Comparison of ENCODE assay signal across 11 cellular contexts in the genomic region with DNA sequence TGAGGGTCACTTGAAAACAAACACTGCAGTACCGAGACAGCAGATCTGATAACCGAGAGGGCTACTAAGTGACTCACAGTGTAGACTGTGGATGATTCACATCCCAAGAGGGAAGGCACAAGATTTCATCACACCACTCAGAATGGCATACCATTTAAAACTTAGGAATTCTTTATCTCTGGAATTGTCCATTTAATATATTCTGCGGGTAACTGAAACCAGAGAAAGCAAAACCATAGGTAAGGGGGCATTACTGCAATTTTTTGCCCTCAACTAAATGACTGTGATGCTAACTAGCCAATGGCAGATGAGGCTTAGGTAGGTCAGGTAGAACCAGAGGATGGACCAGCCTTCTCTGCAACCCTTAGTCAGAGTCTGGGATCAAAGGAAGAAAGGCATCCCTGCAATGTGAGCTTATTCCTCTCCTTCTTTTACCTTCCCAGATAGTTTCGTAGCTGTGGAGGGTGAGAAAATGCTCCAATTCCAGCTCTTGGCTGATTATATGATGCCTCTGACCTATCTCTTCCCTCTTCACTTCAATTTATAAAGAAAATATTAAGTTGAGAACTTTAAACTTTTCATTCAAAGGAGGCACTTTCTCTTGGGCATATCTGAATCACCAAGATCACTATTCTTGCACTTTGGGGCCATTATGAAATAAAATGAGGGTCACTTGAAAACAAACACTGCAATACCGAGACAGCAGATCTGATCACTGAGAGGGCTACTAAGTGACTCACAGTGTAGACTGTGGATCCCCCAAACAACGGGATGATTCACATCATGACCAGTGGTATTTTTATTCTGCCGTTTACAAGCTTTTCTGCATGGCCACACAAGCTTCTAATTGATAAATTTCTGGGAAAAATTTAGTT. TPM values are rescaled to one million over a fixed set of nuclear protein-coding genes. Genes with fewer than 3 reads are reported as not detected.
DNase-seq lines count a peak whose midpoint lies in the region; ATAC-seq and TF ChIP-seq lines count a peak whose summit lies in the region.
"Had no signal": no experiment of that assay in that cellular context is flagged by ENCODE, and none has a peak within 500 bp of the region (broad histone marks: within the 10 kb centered on the region; RNA-seq: fewer than 3 reads in every experiment).

No MANE protein-coding gene starts in this region.

- CTCF ChIA-PET in AG04449 (lab: Yijun Ruan, JAX) (interaction anchor here (0.5 to 2.3 kb wide), 8 partner anchors 9 to 161 kb away, joined by 3 to 12 read pairs (median 3); no protein-coding TSS in a partner anchor), mammary epithelial cell (lab: Charles Lee; ENCODE audit: low non-redundant PET) (no interaction called here)

- no peaks in the 10 kb centered on the region for H3K9me3 ChIP-seq in mammary epithelial cell (replicated peaks; ENCODE audit: insufficient read depth, low read length)

- peaks cover 19% of the 10 kb centered on the region for H3K4me1 ChIP-seq in mammary epithelial cell (ENCODE audit: insufficient read depth, low read length)

- H3K79me2 ChIP-seq in mammary epithelial cell (ENCODE audit: insufficient read depth, low read length), result no peaks in the 10 kb centered on the region

- 50% methylated on average over 7 of the region's 7 CpGs for WGBS in mammary epithelial cell (ENCODE audit: low coverage, missing lambda C conversion rate)

- no peak overlapping the region for H3K9ac ChIP-seq in mammary epithelial cell (ENCODE audit: insufficient read depth, low read length)

- peak overlapping the region; percentile 73 for H3K27ac ChIP-seq in mammary epithelial cell (ENCODE audit: insufficient read depth, low read depth, low read length)

- dilution Hi-C loops in mammary epithelial cell (cut with HindIII; ENCODE audit: low sequenced_read_pairs), result no loop called here

- H3K36me3 ChIP-seq in mammary epithelial cell (ENCODE audit: insufficient read depth, low read length) (no peaks in the 10 kb centered on the region), kidney epithelial cell (ENCODE audit: control insufficient read depth, insufficient read depth, low read length) (no peaks in the 10 kb centered on the region)

- DNase-seq in AG04449 (ENCODE audit: low read depth, low spot score) (peak; percentile 67), LoVo (ENCODE audit: low spot score) (peak; percentile 36), mammary epithelial cell (peak; percentile 84), kidney epithelial cell (ENCODE audit: low read depth) (peak; percentile 65), RPMI8226 (no peak), occipital lobe (lab: John Stamatoyannopoulos, UW) (no peak), NCI-H345 treated with DMSO at 0.1 percent for 48 hours (lab: John Stamatoyannopoulos, UW; ENCODE audit: unreplicated experiment) (no peak)
- DNase-seq: activated CD8-positive, alpha-beta memory T cell treated with anti-CD3 and anti-CD28 coated beads, Interleukin-2, amount 50 U/mL, for 48 hours; CD4-positive, CD25-positive, alpha-beta regulatory T cell had no signal

- H3K4me2 ChIP-seq in mammary epithelial cell (ENCODE audit: insufficient read depth, low read depth, low read length), result peak overlapping the region; percentile 74

- peak overlapping the region; percentile 11 for H2AFZ ChIP-seq in mammary epithelial cell (ENCODE audit: low read depth, low read length)

- H3K27me3 ChIP-seq in mammary epithelial cell (ENCODE audit: insufficient read depth, low read length), result no peaks in the 10 kb centered on the region
- no peaks in the 10 kb centered on the region for H3K27me3 ChIP-seq in kidney epithelial cell (ENCODE audit: control insufficient read depth, insufficient read depth, low read length)

- in situ Hi-C loops in mammary epithelial cell (cut with MboI; ENCODE audit: low sequenced_read_pairs in 2 of 2), result loop anchor here in 1 of 2 donors (25.0 kb wide), 1 partner anchor 376 kb away; a partner anchor contains a TSS

- ATAC-seq in HG03565 (IDR thresholded peaks at IDR 0.05; ENCODE audit: unreplicated experiment), result no peak

- POLR2A ChIA-PET in AG04449 (lab: Yijun Ruan, JAX), result interaction anchor here (1.8 kb wide), 1 partner anchor 66 kb away, joined by 6 read pairs; a partner anchor contains a TSS

- TF ChIP-seq CTCF in AG04449 (IDR thresholded peaks at IDR 0.05; ENCODE audit: insufficient read depth, low read length, missing control alignments) (no peak), mammary epithelial cell (conservative IDR thresholded peaks at IDR 0.05 in 1 of 2, IDR thresholded peaks at IDR 0.05 in 1 of 2; ENCODE audit: extremely low read depth in 1 of 2, insufficient read depth in 1 of 2, low read depth in 1 of 2, low read length in 2 of 2) (no peak), kidney epithelial cell (IDR thresholded peaks at IDR 0.05; ENCODE audit: insufficient read depth, low read length, poor library complexity, severe bottlenecking) (no peak)

- BruUV-seq in mammary epithelial cell (replicated peaks; lab: Mats Ljungman, UMichigan), result no TSS peak

- no peaks in the 10 kb centered on the region for H4K20me1 ChIP-seq in mammary epithelial cell (ENCODE audit: insufficient read depth, low read length)

- H3K4me3 ChIP-seq in AG04449 (ENCODE audit: low read depth, low read length) (no peak overlapping the region), mammary epithelial cell (replicated peaks in 1 of 3; ENCODE audit: insufficient read depth in 1 of 3, low read depth in 2 of 3, low read length in 3 of 3) (no peak overlapping the region), kidney epithelial cell (ENCODE audit: low read depth, low read length) (no peak overlapping the region)

- intact Hi-C loops in mammary epithelial cell (cut with micrococcal nuclease), result loop anchor here (5.0 kb wide), 1 partner anchor 34 kb away; a partner anchor contains a TSS

RNA-seq across cellular contexts. Expression of a gene that starts 6.8 kb away (rescaled TPM):
- total RNA-seq in mammary epithelial cell (not detected), kidney epithelial cell (not detected in 2 replicates), occipital lobe (not detected)
- polyA plus RNA-seq in mammary epithelial cell, result not detected
- polyA minus RNA-seq in mammary epithelial cell, result not detected
- total RNA-seq: CD4-positive, CD25-positive, alpha-beta regulatory T cell had no signal
- polyA plus RNA-seq: CD4-positive, CD25-positive, alpha-beta regulatory T cell had no signal

RNA-seq across cellular contexts. Expression of a gene that starts 22.6 kb away (rescaled TPM):
- total RNA-seq in mammary epithelial cell (under 1 TPM in 1 of 2 donors, not detected in 1; 0.17 TPM), kidney epithelial cell (not detected in 2 replicates), occipital lobe (not detected)
- not detected for polyA plus RNA-seq in mammary epithelial cell
- not detected for polyA minus RNA-seq in mammary epithelial cell
- total RNA-seq: CD4-positive, CD25-positive, alpha-beta regulatory T cell; mesenteric fat pad had no signal

RNA-seq across cellular contexts. Expression of a gene that starts 33.1 kb away (rescaled TPM):
- total RNA-seq in mammary epithelial cell (1 to 10 TPM in 1 of 2 donors, under 1 TPM in 1; 0.83 to 1.3 TPM), kidney epithelial cell (4.7 and 4.9 TPM in 2 replicates), occipital lobe (3.6 TPM)
- 1.1 TPM for polyA plus RNA-seq in mammary epithelial cell
- not detected for polyA minus RNA-seq in mammary epithelial cell

RNA-seq across cellular contexts. Expression of a gene that starts 33.3 kb away (rescaled TPM):
- total RNA-seq in mammary epithelial cell (10 to 100 TPM; 12.0 to 61.2 TPM), kidney epithelial cell (21.7 and 31.4 TPM in 2 replicates), occipital lobe (16.1 TPM)
- 17.5 TPM for polyA plus RNA-seq in mammary epithelial cell
- polyA minus RNA-seq in mammary epithelial cell, result 32.0 TPM

RNA-seq across cellular contexts. Expression of a gene that starts 49.1 kb away (rescaled TPM):
- total RNA-seq in mammary epithelial cell, result 10 to 100 TPM in 1 of 2 donors, under 1 TPM in 1; 0.66 to 55.5 TPM
- polyA plus RNA-seq in mammary epithelial cell, result 1.4 TPM
- not detected for polyA minus RNA-seq in mammary epithelial cell
- total RNA-seq in kidney epithelial cell, result 2.2 and 4.0 TPM in 2 replicates
- 3.9 TPM for total RNA-seq in occipital lobe

Comparison
In these comparisons a context has a peak if more than half of its experiments do, and no peak if none do; other contexts are left out.
1. DNase-seq: peak in AG04449 (single experiment), LoVo (single experiment), mammary epithelial cell (single experiment) and kidney epithelial cell (single experiment); none in RPMI8226 (single experiment), occipital lobe (single experiment) and NCI-H345 treated with DMSO at 0.1 percent for 48 hours (single experiment).